ENCODE assay signal across 1 cellular context in the genomic region with DNA sequence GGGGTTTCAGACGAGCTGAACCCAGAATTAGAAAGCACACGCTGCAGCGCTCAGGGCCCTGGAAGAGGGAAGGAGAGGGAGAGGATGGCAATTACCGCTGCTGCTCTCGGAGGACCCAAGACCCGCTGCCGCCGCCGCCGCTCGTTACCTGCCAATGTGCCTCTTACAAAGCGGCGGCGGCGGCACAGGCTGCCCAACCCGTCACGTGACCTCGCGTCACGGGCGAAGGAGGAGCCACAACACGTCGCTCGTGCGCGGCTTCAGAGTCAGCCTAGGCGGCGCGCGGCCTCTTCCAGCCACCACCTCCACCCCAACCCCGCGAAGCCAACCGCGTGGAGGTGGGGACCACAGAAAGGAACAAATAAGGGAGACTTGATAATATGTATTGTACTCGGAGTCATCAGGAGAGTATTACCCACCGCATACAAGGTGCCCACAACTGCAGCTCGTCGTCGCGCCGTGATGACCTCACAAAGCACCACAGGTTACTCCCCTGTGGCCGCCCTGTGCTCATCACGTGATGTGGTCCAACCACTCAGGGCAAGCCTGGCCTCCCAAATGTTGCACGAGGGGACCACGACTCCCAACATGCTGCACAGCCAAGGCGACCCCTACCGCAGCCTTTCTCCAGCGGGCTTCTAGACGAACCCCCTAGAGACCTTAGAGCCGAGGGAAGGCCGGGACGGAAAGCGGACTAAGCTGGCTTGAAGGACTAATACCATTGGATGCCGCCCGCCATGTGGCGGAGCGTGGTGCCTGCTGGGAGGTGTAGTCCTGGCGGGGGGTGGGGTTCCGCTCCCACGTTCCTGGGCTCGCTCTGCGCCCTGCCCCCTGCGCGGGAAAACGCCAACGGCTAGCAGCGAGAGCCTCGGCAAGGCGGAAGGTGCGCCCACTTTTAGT.
TF ChIP-seq lines count a peak whose summit lies in the region.

A gene with protein sequence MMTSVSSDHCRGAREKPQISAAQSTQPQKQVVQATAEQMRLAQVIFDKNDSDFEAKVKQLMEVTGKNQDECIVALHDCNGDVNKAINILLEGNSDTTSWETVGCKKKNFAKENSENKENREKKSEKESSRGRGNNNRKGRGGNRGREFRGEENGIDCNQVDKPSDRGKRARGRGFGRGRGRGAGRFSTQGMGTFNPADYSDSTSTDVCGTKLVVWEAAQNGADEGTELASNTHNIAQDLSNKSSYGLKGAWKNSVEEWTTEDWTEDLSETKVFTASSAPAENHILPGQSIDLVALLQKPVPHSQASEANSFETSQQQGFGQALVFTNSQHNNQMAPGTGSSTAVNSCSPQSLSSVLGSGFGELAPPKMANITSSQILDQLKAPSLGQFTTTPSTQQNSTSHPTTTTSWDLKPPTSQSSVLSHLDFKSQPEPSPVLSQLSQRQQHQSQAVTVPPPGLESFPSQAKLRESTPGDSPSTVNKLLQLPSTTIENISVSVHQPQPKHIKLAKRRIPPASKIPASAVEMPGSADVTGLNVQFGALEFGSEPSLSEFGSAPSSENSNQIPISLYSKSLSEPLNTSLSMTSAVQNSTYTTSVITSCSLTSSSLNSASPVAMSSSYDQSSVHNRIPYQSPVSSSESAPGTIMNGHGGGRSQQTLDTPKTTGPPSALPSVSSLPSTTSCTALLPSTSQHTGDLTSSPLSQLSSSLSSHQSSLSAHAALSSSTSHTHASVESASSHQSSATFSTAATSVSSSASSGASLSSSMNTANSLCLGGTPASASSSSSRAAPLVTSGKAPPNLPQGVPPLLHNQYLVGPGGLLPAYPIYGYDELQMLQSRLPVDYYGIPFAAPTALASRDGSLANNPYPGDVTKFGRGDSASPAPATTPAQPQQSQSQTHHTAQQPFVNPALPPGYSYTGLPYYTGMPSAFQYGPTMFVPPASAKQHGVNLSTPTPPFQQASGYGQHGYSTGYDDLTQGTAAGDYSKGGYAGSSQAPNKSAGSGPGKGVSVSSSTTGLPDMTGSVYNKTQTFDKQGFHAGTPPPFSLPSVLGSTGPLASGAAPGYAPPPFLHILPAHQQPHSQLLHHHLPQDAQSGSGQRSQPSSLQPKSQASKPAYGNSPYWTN (minus strand): TSS at position 158 of the 900 bp plus-strand sequence. CDS start 31,739 bp downstream, outside the sequence.

TF ChIP-seq in K562, 482 proteins besides CTCF, POLR2A, EP300 and RAD21 (continued from another document and continues in another):
- TF ChIP-seq, protein P1, sequence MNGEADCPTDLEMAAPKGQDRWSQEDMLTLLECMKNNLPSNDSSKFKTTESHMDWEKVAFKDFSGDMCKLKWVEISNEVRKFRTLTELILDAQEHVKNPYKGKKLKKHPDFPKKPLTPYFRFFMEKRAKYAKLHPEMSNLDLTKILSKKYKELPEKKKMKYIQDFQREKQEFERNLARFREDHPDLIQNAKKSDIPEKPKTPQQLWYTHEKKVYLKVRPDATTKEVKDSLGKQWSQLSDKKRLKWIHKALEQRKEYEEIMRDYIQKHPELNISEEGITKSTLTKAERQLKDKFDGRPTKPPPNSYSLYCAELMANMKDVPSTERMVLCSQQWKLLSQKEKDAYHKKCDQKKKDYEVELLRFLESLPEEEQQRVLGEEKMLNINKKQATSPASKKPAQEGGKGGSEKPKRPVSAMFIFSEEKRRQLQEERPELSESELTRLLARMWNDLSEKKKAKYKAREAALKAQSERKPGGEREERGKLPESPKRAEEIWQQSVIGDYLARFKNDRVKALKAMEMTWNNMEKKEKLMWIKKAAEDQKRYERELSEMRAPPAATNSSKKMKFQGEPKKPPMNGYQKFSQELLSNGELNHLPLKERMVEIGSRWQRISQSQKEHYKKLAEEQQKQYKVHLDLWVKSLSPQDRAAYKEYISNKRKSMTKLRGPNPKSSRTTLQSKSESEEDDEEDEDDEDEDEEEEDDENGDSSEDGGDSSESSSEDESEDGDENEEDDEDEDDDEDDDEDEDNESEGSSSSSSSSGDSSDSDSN (IDR thresholded peaks at IDR 0.05; ENCODE audit: borderline replicate concordance in 1 of 2, low read depth in 2 of 2, low read length in 2 of 2), result no peak
- no peak for TF ChIP-seq MAFG (tag; conservative IDR thresholded peaks at IDR 0.05)
- TF ChIP-seq ZNF263 (CRISPR knock-in tag; IDR thresholded peaks at IDR 0.05; ENCODE audit: borderline replicate concordance), result no peak
- TF ChIP-seq NFXL1 (CRISPR knock-in tag; IDR thresholded peaks at IDR 0.05), result no peak
- no peak for TF ChIP-seq ZNF695 (CRISPR knock-in tag; IDR thresholded peaks at IDR 0.05)
- TF ChIP-seq MTF1 (CRISPR knock-in tag; IDR thresholded peaks at IDR 0.05; ENCODE audit: borderline replicate concordance), result no peak
- TF ChIP-seq SREBF2 (CRISPR knock-in tag; IDR thresholded peaks at IDR 0.05), result no peak
- peak; percentile 17; the same call in 1 of the 2 replicates for TF ChIP-seq LCOR (CRISPR knock-in tag; IDR thresholded peaks at IDR 0.05)
- TF ChIP-seq, protein P2, sequence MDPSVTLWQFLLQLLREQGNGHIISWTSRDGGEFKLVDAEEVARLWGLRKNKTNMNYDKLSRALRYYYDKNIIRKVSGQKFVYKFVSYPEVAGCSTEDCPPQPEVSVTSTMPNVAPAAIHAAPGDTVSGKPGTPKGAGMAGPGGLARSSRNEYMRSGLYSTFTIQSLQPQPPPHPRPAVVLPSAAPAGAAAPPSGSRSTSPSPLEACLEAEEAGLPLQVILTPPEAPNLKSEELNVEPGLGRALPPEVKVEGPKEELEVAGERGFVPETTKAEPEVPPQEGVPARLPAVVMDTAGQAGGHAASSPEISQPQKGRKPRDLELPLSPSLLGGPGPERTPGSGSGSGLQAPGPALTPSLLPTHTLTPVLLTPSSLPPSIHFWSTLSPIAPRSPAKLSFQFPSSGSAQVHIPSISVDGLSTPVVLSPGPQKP (CRISPR knock-in tag; IDR thresholded peaks at IDR 0.05), result no peak
- TF ChIP-seq HDAC6 (IDR thresholded peaks at IDR 0.05; ENCODE audit: low read depth, low read length), result no peak
- peak; percentile 79 for TF ChIP-seq PCBP1 (IDR thresholded peaks at IDR 0.05; ENCODE audit: low read depth, low read length, poor library complexity, severe bottlenecking)
- no peak for TF ChIP-seq ZNF431 (CRISPR knock-in tag; IDR thresholded peaks at IDR 0.05)
- no peak for TF ChIP-seq SMARCA5 (IDR thresholded peaks at IDR 0.05)
- no peak for TF ChIP-seq NR4A1 (CRISPR knock-in tag; IDR thresholded peaks at IDR 0.05)
- TF ChIP-seq NR4A1 (tag; IDR thresholded peaks at IDR 0.05), result no peak
- TF ChIP-seq YBX1 (IDR thresholded peaks at IDR 0.05), result no peak
- no peak for TF ChIP-seq BRF1 (IDR thresholded peaks at IDR 0.05; ENCODE audit: borderline replicate concordance, extremely low read depth, insufficient read length)
- peak; percentile 88 for TF ChIP-seq ZFX (CRISPR knock-in tag; IDR thresholded peaks at IDR 0.05)
- no peak for TF ChIP-seq ZNF165 (CRISPR knock-in tag; IDR thresholded peaks at IDR 0.05; ENCODE audit: borderline replicate concordance)
- 0 out of 2 replicates have a peak, but pooled peaks have one; percentile 40 for TF ChIP-seq NR1H2 (CRISPR knock-in tag; IDR thresholded peaks at IDR 0.05)
- TF ChIP-seq BCOR (IDR thresholded peaks at IDR 0.05), result no peak
- peak; percentile 39; the same call in 1 of the 2 replicates for TF ChIP-seq JUN (IDR thresholded peaks at IDR 0.05; ENCODE audit: borderline replicate concordance, low read depth, low read length)
- TF ChIP-seq JUN (CRISPR knock-in tag; IDR thresholded peaks at IDR 0.05; ENCODE audit: borderline replicate concordance), result no peak
- no peak for TF ChIP-seq CHD1 (IDR thresholded peaks at IDR 0.05; ENCODE audit: low read length)
- no peak for TF ChIP-seq NCOA2 (IDR thresholded peaks at IDR 0.05; ENCODE audit: partially characterized antibody in 2 of 2)
- no peak for TF ChIP-seq IFI16 (CRISPR knock-in tag; IDR thresholded peaks at IDR 0.05)
- peak; percentile 91; the same call in 1 of the 2 replicates for TF ChIP-seq PHF8 (IDR thresholded peaks at IDR 0.05; ENCODE audit: borderline replicate concordance, low read length)
- no peak for TF ChIP-seq MECOM (CRISPR knock-in tag; IDR thresholded peaks at IDR 0.05)
- TF ChIP-seq RCOR1 (IDR thresholded peaks at IDR 0.05; ENCODE audit: borderline replicate concordance in 1 of 2, low read depth in 2 of 2, low read length in 2 of 2), result 0 out of 4 replicates have a peak, but pooled peaks of 1 of the 2 experiments have one; percentile 2
- TF ChIP-seq SIRT6 (IDR thresholded peaks at IDR 0.05; ENCODE audit: low read depth, low read length), result no peak
- TF ChIP-seq, protein P3, sequence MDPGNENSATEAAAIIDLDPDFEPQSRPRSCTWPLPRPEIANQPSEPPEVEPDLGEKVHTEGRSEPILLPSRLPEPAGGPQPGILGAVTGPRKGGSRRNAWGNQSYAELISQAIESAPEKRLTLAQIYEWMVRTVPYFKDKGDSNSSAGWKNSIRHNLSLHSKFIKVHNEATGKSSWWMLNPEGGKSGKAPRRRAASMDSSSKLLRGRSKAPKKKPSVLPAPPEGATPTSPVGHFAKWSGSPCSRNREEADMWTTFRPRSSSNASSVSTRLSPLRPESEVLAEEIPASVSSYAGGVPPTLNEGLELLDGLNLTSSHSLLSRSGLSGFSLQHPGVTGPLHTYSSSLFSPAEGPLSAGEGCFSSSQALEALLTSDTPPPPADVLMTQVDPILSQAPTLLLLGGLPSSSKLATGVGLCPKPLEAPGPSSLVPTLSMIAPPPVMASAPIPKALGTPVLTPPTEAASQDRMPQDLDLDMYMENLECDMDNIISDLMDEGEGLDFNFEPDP (CRISPR knock-in tag; IDR thresholded peaks at IDR 0.05), result no peak
- TF ChIP-seq TCF7L2 (IDR thresholded peaks at IDR 0.05; ENCODE audit: low read depth, low read length), result no peak
- TF ChIP-seq GATAD2B (IDR thresholded peaks at IDR 0.05; ENCODE audit: borderline replicate concordance), result no peak; the same call in 1 of the 2 replicates
- TF ChIP-seq, protein P4, sequence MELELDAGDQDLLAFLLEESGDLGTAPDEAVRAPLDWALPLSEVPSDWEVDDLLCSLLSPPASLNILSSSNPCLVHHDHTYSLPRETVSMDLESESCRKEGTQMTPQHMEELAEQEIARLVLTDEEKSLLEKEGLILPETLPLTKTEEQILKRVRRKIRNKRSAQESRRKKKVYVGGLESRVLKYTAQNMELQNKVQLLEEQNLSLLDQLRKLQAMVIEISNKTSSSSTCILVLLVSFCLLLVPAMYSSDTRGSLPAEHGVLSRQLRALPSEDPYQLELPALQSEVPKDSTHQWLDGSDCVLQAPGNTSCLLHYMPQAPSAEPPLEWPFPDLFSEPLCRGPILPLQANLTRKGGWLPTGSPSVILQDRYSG (tag; conservative IDR thresholded peaks at IDR 0.05; ENCODE audit: low read depth), result no peak
- TF ChIP-seq TBL1XR1 (IDR thresholded peaks at IDR 0.05; ENCODE audit: low read length in 2 of 2), result 0 out of 4 replicates have a peak, but pooled peaks of 1 of the 2 experiments have one; percentile 18
- no peak; the same call in 1 of the 2 replicates for TF ChIP-seq OTX1 (CRISPR knock-in tag; IDR thresholded peaks at IDR 0.05)
- TF ChIP-seq RBM34 (IDR thresholded peaks at IDR 0.05; ENCODE audit: borderline replicate concordance, insufficient read depth, low read length), result no peak
- peak; percentile 38 for TF ChIP-seq PML (IDR thresholded peaks at IDR 0.05; ENCODE audit: low read length)
- TF ChIP-seq FUS (optimal IDR thresholded peaks at IDR 0.05; ENCODE audit: low read depth, low read length), result no peak
- peak; percentile 19; the same call in 1 of the 2 replicates for TF ChIP-seq NFIC (IDR thresholded peaks at IDR 0.05)
- no peak for TF ChIP-seq ZNF274 (IDR thresholded peaks at IDR 0.05; ENCODE audit: borderline replicate concordance, low read depth, low read length)
- TF ChIP-seq KAT7 (CRISPR knock-in tag; IDR thresholded peaks at IDR 0.05; ENCODE audit: borderline replicate concordance), result no peak; the same call in 1 of the 2 replicates
- TF ChIP-seq ETV5 (CRISPR knock-in tag; IDR thresholded peaks at IDR 0.05; ENCODE audit: low read depth), result peak; percentile 37; the same call in 1 of the 2 replicates
- TF ChIP-seq MEF2D (tag; conservative IDR thresholded peaks at IDR 0.05; ENCODE audit: low read depth), result no peak
- TF ChIP-seq CTBP1 (IDR thresholded peaks at IDR 0.05; ENCODE audit: borderline replicate concordance), result peak; percentile 24; the same call in 1 of the 2 replicates
- TF ChIP-seq, protein P5, sequence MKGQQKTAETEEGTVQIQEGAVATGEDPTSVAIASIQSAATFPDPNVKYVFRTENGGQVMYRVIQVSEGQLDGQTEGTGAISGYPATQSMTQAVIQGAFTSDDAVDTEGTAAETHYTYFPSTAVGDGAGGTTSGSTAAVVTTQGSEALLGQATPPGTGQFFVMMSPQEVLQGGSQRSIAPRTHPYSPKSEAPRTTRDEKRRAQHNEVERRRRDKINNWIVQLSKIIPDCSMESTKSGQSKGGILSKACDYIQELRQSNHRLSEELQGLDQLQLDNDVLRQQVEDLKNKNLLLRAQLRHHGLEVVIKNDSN (CRISPR knock-in tag; IDR thresholded peaks at IDR 0.05), result peak; percentile 95
- TF ChIP-seq HDGF (IDR thresholded peaks at IDR 0.05), result no peak
- TF ChIP-seq ARID2 (IDR thresholded peaks at IDR 0.05), result no peak
- TF ChIP-seq, protein P6, sequence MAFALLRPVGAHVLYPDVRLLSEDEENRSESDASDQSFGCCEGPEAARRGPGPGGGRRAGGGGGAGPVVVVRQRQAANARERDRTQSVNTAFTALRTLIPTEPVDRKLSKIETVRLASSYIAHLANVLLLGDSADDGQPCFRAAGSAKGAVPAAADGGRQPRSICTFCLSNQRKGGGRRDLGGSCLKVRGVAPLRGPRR (CRISPR knock-in tag; IDR thresholded peaks at IDR 0.05), result no peak
- no peak for TF ChIP-seq PURB (CRISPR knock-in tag; IDR thresholded peaks at IDR 0.05; ENCODE audit: low read depth)
- no peak; the same call in 1 of the 2 replicates for TF ChIP-seq FOSL1 (tag; conservative IDR thresholded peaks at IDR 0.05)
- peak in 1 of 2 experiments; percentile 81; a peak in 2 of 4 replicates for TF ChIP-seq TEAD1 (CRISPR knock-in tag; IDR thresholded peaks at IDR 0.05)
- TF ChIP-seq, protein P7, sequence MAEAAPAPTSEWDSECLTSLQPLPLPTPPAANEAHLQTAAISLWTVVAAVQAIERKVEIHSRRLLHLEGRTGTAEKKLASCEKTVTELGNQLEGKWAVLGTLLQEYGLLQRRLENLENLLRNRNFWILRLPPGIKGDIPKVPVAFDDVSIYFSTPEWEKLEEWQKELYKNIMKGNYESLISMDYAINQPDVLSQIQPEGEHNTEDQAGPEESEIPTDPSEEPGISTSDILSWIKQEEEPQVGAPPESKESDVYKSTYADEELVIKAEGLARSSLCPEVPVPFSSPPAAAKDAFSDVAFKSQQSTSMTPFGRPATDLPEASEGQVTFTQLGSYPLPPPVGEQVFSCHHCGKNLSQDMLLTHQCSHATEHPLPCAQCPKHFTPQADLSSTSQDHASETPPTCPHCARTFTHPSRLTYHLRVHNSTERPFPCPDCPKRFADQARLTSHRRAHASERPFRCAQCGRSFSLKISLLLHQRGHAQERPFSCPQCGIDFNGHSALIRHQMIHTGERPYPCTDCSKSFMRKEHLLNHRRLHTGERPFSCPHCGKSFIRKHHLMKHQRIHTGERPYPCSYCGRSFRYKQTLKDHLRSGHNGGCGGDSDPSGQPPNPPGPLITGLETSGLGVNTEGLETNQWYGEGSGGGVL (CRISPR knock-in tag; IDR thresholded peaks at IDR 0.05), result no peak
